8 cellular contexts compared by ENCODE assay signal in genomic region chr5:90473321-90474234, GRCh38. TPM values are rescaled to one million over a fixed set of nuclear protein-coding genes. Genes with fewer than 3 reads are reported as not detected.
DNase-seq lines count a peak whose midpoint lies in the region; TF ChIP-seq lines count a peak whose summit lies in the region.

No MANE protein-coding gene starts in this region.

- in situ Hi-C loops in GM13976 (cut with MboI; ENCODE audit: low sequenced_read_pairs, unreplicated experiment) (no loop called here), HAP-1 (cut with MboI; ENCODE audit: low sequenced_read_pairs) (no loop called here)

- H3K9me3 ChIP-seq in HAP-1 (no peaks in the 10 kb centered on the region), MM.1S (replicated peaks; ENCODE audit: insufficient read depth, low read length) (no peaks in the 10 kb centered on the region), ectodermal cell (ENCODE audit: control insufficient read depth, low read length) (no peaks in the 10 kb centered on the region)

- no peaks in the 10 kb centered on the region for H3F3A ChIP-seq in MM.1S (ENCODE audit: insufficient read depth, low read length)

- peak overlapping the region; percentile 98 for H2AFZ ChIP-seq in MM.1S (ENCODE audit: low read length)

- no peaks in the 10 kb centered on the region for H4K20me1 ChIP-seq in MM.1S (ENCODE audit: insufficient read depth, low read length)

- no peaks in the 10 kb centered on the region for H3K9me2 ChIP-seq in MM.1S (replicated peaks; ENCODE audit: insufficient read depth, low read length)

- peaks cover 16% of the 10 kb centered on the region for H3K79me2 ChIP-seq in MM.1S (ENCODE audit: low read length)

- peak overlapping the region; percentile 95 for H3K4me2 ChIP-seq in MM.1S (ENCODE audit: low read depth, low read length)

- H3K27ac ChIP-seq in MM.1S (ENCODE audit: low read length) = peak overlapping the region; percentile 74
- no peak overlapping the region for H3K27ac ChIP-seq in ectodermal cell (ENCODE audit: insufficient read depth, low read depth, low read length, poor library complexity, severe bottlenecking)

- WGBS in ectodermal cell, 2 experiments = 0 to 1% methylated on average over 57 of the region's 57 CpGs

- TF ChIP-seq CTCF in GM13976 (IDR thresholded peaks at IDR 0.05; ENCODE audit: borderline replicate concordance, control extremely low read depth, extremely low read depth, insufficient read depth, missing control alignments) (no peak), MM.1S (IDR thresholded peaks at IDR 0.05; ENCODE audit: low read length) (no peak), WI38 (IDR thresholded peaks at IDR 0.05; ENCODE audit: low read depth, low read length) (no peak)

- H3K9ac ChIP-seq in MM.1S (ENCODE audit: low read length) = peak overlapping the region; percentile 66

- H3K4me1 ChIP-seq in HAP-1 (peaks cover 19% of the 10 kb centered on the region), MM.1S (ENCODE audit: low read length) (peaks cover 9% of the 10 kb centered on the region; the same call in 1 of the 2 replicates), ectodermal cell (ENCODE audit: control insufficient read depth, insufficient read depth, low read length) (peaks cover 7% of the 10 kb centered on the region)

- H3K36me3 ChIP-seq in HAP-1 (replicated peaks) (no peaks in the 10 kb centered on the region; the same call in 1 of the 2 replicates), MM.1S (replicated peaks; ENCODE audit: insufficient read depth, low read length) (no peaks in the 10 kb centered on the region), ectodermal cell (ENCODE audit: control insufficient read depth, insufficient read depth, low read length) (no peaks in the 10 kb centered on the region)

- H3K27me3 ChIP-seq in HAP-1 (ENCODE audit: low read depth) = no peaks in the 10 kb centered on the region
- no peaks in the 10 kb centered on the region for H3K27me3 ChIP-seq in MM.1S (replicated peaks; ENCODE audit: insufficient read depth, low read length)
- H3K27me3 ChIP-seq in ectodermal cell (ENCODE audit: control insufficient read depth, insufficient read depth, low read length, poor library complexity, severe bottlenecking) = peaks cover 24% of the 10 kb centered on the region

- DNase-seq in GM13976 (ENCODE audit: low spot score) (peak; percentile 45), HAP-1 (ENCODE audit: low spot score in 2 of 2) (peak; percentile 40 to 63), MM.1S (peak; percentile 20), lung microvascular endothelial cell (ENCODE audit: low read depth in 2 of 2) (peak; percentile 55 to 62), epidermal melanocyte (ENCODE audit: insufficient read length, low spot score) (no peak)
- peak; percentile 3 for DNase-seq in stimulated activated CD8-positive, alpha-beta memory T cell treated with anti-CD3 and anti-CD28 coated beads, Interleukin-12 subunit alpha, Interleukin-12 subunit beta, amount 100 ng/mL, for 4 hours (ENCODE audit: low read depth)

- peak overlapping the region; percentile 67 for H3K4me3 ChIP-seq in HAP-1
- peak overlapping the region; percentile 83 for H3K4me3 ChIP-seq in MM.1S (ENCODE audit: low read length)
- peak overlapping the region; percentile 85 for H3K4me3 ChIP-seq in WI38 (ENCODE audit: low read depth, low read length)
- peak overlapping the region; percentile 75 for H3K4me3 ChIP-seq in ectodermal cell (ENCODE audit: insufficient read depth, low read depth, low read length)

RNA-seq across cellular contexts. Expression of gene MBLAC2, which starts 1.0 kb away (rescaled TPM):
- polyA plus RNA-seq in ectodermal cell (2013, experiment 1 of 4) = 6.1 TPM
- polyA plus RNA-seq in ectodermal cell (2013, experiment 2 of 4) = 4.5 TPM
- polyA plus RNA-seq in ectodermal cell (2013, experiment 3 of 4) = 4.3 TPM
- 4.7 TPM for polyA plus RNA-seq in ectodermal cell (2013, experiment 4 of 4)
- 3.3 and 4.6 TPM in 2 replicates for total RNA-seq in lung microvascular endothelial cell

RNA-seq across cellular contexts. Expression of gene POLR3G, which starts 1.1 kb away (rescaled TPM):
- 8.6 TPM for polyA plus RNA-seq in ectodermal cell (2013, experiment 1 of 4)
- 7.1 TPM for polyA plus RNA-seq in ectodermal cell (2013, experiment 2 of 4)
- 5.4 TPM for polyA plus RNA-seq in ectodermal cell (2013, experiment 3 of 4)
- polyA plus RNA-seq in ectodermal cell (2013, experiment 4 of 4) = 5.8 TPM
- total RNA-seq in lung microvascular endothelial cell = 2.4 and 3.7 TPM in 2 replicates

RNA-seq across cellular contexts. Expression of gene LYSMD3, which starts 55.8 kb away (rescaled TPM):
- 13.2 TPM for polyA plus RNA-seq in ectodermal cell (2013, experiment 1 of 4)
- polyA plus RNA-seq in ectodermal cell (2013, experiment 2 of 4) = 11.2 TPM
- polyA plus RNA-seq in ectodermal cell (2013, experiment 3 of 4) = 11.4 TPM
- polyA plus RNA-seq in ectodermal cell (2013, experiment 4 of 4) = 11.5 TPM
- total RNA-seq in lung microvascular endothelial cell = 10.7 and 12.9 TPM in 2 replicates
